In the genomic region with DNA sequence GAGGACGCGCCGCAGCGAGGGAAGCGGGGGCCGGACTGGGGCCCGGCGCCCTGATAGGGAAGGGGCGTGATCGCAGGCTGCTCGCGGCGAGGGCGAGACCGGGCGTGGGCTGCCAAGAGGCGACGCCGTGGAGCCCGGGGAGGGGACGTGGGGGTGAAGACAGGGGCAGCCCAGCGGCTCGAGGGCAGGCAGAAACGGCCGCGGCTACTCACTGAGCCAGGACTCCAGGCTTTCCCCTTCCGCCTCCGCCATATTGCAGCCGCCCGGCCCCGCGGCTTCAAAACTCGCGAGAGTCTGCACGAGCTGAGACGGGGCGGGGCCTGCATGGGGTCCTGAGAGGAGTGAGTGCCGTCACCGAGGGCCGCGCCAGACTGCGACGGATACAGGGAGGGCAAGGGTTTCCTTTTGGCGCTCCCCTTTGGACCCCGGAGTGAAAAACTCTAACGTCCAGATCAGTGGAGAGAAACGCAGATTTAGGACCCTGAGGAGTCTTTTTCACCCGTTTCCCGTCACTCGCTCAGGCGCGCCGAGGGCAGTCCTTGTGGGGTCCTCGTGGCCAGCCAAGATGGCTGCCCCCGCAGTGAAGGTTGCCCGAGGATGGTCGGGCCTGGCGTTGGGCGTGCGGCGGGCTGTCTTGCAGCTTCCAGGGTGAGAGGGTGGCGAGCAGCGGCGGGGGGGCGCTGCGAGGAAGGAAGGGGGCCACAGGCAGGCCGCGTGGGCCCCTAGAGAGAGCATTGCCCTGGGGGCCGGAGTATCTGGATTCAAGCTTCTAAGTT, we compare ENCODE assay signal across 1 cellular context.
TF ChIP-seq lines count a peak whose summit lies in the region.

GGA3 (minus strand) TSS at position 271 of the 776 bp plus-strand sequence; CDS start at position 252, 19 bp downstream.
MRPS7 (plus strand) TSS at position 544 of the 776 bp plus-strand sequence; CDS start at position 566, 22 bp downstream.

TF ChIP-seq in HepG2, 621 proteins besides CTCF, POLR2A, EP300 and RAD21 (continued from another document and continues in another):
- TF ChIP-seq, protein P1, sequence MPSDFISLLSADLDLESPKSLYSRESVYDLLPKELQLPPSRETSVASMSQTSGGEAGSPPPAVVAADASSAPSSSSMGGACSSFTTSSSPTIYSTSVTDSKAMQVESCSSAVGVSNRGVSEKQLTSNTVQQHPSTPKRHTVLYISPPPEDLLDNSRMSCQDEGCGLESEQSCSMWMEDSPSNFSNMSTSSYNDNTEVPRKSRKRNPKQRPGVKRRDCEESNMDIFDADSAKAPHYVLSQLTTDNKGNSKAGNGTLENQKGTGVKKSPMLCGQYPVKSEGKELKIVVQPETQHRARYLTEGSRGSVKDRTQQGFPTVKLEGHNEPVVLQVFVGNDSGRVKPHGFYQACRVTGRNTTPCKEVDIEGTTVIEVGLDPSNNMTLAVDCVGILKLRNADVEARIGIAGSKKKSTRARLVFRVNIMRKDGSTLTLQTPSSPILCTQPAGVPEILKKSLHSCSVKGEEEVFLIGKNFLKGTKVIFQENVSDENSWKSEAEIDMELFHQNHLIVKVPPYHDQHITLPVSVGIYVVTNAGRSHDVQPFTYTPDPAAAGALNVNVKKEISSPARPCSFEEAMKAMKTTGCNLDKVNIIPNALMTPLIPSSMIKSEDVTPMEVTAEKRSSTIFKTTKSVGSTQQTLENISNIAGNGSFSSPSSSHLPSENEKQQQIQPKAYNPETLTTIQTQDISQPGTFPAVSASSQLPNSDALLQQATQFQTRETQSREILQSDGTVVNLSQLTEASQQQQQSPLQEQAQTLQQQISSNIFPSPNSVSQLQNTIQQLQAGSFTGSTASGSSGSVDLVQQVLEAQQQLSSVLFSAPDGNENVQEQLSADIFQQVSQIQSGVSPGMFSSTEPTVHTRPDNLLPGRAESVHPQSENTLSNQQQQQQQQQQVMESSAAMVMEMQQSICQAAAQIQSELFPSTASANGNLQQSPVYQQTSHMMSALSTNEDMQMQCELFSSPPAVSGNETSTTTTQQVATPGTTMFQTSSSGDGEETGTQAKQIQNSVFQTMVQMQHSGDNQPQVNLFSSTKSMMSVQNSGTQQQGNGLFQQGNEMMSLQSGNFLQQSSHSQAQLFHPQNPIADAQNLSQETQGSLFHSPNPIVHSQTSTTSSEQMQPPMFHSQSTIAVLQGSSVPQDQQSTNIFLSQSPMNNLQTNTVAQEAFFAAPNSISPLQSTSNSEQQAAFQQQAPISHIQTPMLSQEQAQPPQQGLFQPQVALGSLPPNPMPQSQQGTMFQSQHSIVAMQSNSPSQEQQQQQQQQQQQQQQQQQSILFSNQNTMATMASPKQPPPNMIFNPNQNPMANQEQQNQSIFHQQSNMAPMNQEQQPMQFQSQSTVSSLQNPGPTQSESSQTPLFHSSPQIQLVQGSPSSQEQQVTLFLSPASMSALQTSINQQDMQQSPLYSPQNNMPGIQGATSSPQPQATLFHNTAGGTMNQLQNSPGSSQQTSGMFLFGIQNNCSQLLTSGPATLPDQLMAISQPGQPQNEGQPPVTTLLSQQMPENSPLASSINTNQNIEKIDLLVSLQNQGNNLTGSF (CRISPR knock-in tag; IDR thresholded peaks at IDR 0.05), result peak; percentile 57; the same call in 1 of the 2 replicates
- TF ChIP-seq CCAR2 (optimal IDR thresholded peaks at IDR 0.05; ENCODE audit: low read depth, low read length) (no peak), SNAPC5 (CRISPR knock-in tag; IDR thresholded peaks at IDR 0.05; ENCODE audit: borderline replicate concordance) (no peak), FOXP1 (IDR thresholded peaks at IDR 0.05) (no peak), FOXP1 (CRISPR knock-in tag; IDR thresholded peaks at IDR 0.05) (no peak), IRX3 (CRISPR knock-in tag; IDR thresholded peaks at IDR 0.05; ENCODE audit: borderline replicate concordance, low read depth) (no peak), HDAC6 (IDR thresholded peaks at IDR 0.05; ENCODE audit: low read depth, low read length) (peak; percentile 96; the same call in 1 of the 2 replicates), NR1H2 (CRISPR knock-in tag; IDR thresholded peaks at IDR 0.05; ENCODE audit: borderline replicate concordance, low read depth) (no peak), ZNF44 (CRISPR knock-in tag; IDR thresholded peaks at IDR 0.05) (no peak), ZNF350 (CRISPR knock-in tag; IDR thresholded peaks at IDR 0.05; ENCODE audit: borderline replicate concordance, low read depth) (peak; percentile 87; the same call in 1 of the 2 replicates), ZFP36 (IDR thresholded peaks at IDR 0.05; ENCODE audit: borderline replicate concordance, low read depth, low read length, partially characterized antibody) (no peak), JDP2 (CRISPR knock-in tag; IDR thresholded peaks at IDR 0.05; ENCODE audit: borderline replicate concordance) (no peak), SYNCRIP (IDR thresholded peaks at IDR 0.05; ENCODE audit: insufficient read depth, low read depth, low read length) (no peak), BRD4 (CRISPR knock-in tag; IDR thresholded peaks at IDR 0.05) (peak; percentile 85; the same call in 1 of the 2 replicates), PHF20 (CRISPR knock-in tag; IDR thresholded peaks at IDR 0.05) (peak; percentile 92), BCL6 (CRISPR knock-in tag; IDR thresholded peaks at IDR 0.05) (0 out of 2 replicates have a peak, but pooled peaks have one; percentile 8), ZZZ3 (CRISPR knock-in tag; IDR thresholded peaks at IDR 0.05; ENCODE audit: borderline replicate concordance) (peak; percentile 88; the same call in 1 of the 2 replicates), ZNF572 (CRISPR knock-in tag; IDR thresholded peaks at IDR 0.05) (peak; percentile 63; the same call in 1 of the 2 replicates), TGIF2 (CRISPR knock-in tag; IDR thresholded peaks at IDR 0.05) (peak; percentile 73; the same call in 1 of the 2 replicates), ONECUT2 (CRISPR knock-in tag; IDR thresholded peaks at IDR 0.05) (no peak), SMYD3 (CRISPR knock-in tag; IDR thresholded peaks at IDR 0.05) (peak; percentile 95), ZNF800 (CRISPR knock-in tag; IDR thresholded peaks at IDR 0.05) (peak; percentile 92), ZNF678 (CRISPR knock-in tag; IDR thresholded peaks at IDR 0.05) (peak; percentile 80; the same call in 1 of the 2 replicates), ZNF251 (CRISPR knock-in tag; IDR thresholded peaks at IDR 0.05) (peak; percentile 16; the same call in 1 of the 2 replicates), XRCC5 (optimal IDR thresholded peaks at IDR 0.05; ENCODE audit: low read length) (peak; percentile 93), MIXL1 (CRISPR knock-in tag; IDR thresholded peaks at IDR 0.05) (no peak), ZNF577 (CRISPR knock-in tag; IDR thresholded peaks at IDR 0.05; ENCODE audit: borderline replicate concordance, low read depth) (peak; percentile 41; the same call in 1 of the 2 replicates), NKX3-1 (CRISPR knock-in tag; IDR thresholded peaks at IDR 0.05) (peak; percentile 63; the same call in 1 of the 2 replicates), KDM2A (CRISPR knock-in tag; IDR thresholded peaks at IDR 0.05; ENCODE audit: borderline replicate concordance, low read depth) (peak; percentile 83; the same call in 1 of the 2 replicates), ZNF337 (CRISPR knock-in tag; IDR thresholded peaks at IDR 0.05; ENCODE audit: borderline replicate concordance, low read depth) (peak; percentile 9; the same call in 1 of the 2 replicates), TBX2 (CRISPR knock-in tag; IDR thresholded peaks at IDR 0.05; ENCODE audit: borderline replicate concordance) (peak; percentile 86), ZNF496 (CRISPR knock-in tag; IDR thresholded peaks at IDR 0.05; ENCODE audit: insufficient replicate concordance) (no peak), HNRNPK (IDR thresholded peaks at IDR 0.05; ENCODE audit: low read depth, low read length, poor library complexity, severe bottlenecking) (peak; percentile 85), ZNF660 (CRISPR knock-in tag; IDR thresholded peaks at IDR 0.05; ENCODE audit: borderline replicate concordance, low read depth) (no peak), ZNF24 (IDR thresholded peaks at IDR 0.05) (no peak)
- TF ChIP-seq, protein P2, sequence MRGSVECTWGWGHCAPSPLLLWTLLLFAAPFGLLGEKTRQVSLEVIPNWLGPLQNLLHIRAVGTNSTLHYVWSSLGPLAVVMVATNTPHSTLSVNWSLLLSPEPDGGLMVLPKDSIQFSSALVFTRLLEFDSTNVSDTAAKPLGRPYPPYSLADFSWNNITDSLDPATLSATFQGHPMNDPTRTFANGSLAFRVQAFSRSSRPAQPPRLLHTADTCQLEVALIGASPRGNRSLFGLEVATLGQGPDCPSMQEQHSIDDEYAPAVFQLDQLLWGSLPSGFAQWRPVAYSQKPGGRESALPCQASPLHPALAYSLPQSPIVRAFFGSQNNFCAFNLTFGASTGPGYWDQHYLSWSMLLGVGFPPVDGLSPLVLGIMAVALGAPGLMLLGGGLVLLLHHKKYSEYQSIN (CRISPR knock-in tag; IDR thresholded peaks at IDR 0.05; ENCODE audit: borderline replicate concordance), result no peak
- TF ChIP-seq, protein P3, sequence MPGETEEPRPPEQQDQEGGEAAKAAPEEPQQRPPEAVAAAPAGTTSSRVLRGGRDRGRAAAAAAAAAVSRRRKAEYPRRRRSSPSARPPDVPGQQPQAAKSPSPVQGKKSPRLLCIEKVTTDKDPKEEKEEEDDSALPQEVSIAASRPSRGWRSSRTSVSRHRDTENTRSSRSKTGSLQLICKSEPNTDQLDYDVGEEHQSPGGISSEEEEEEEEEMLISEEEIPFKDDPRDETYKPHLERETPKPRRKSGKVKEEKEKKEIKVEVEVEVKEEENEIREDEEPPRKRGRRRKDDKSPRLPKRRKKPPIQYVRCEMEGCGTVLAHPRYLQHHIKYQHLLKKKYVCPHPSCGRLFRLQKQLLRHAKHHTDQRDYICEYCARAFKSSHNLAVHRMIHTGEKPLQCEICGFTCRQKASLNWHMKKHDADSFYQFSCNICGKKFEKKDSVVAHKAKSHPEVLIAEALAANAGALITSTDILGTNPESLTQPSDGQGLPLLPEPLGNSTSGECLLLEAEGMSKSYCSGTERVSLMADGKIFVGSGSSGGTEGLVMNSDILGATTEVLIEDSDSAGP (CRISPR knock-in tag; IDR thresholded peaks at IDR 0.05; ENCODE audit: borderline replicate concordance), result peak; percentile 93
- TF ChIP-seq, protein P4, sequence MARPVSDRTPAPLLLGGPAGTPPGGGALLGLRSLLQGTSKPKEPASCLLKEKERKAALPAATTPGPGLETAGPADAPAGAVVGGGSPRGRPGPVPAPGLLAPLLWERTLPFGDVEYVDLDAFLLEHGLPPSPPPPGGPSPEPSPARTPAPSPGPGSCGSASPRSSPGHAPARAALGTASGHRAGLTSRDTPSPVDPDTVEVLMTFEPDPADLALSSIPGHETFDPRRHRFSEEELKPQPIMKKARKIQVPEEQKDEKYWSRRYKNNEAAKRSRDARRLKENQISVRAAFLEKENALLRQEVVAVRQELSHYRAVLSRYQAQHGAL (CRISPR knock-in tag; IDR thresholded peaks at IDR 0.05; ENCODE audit: not compliant biosample characterization), result no peak
- TF ChIP-seq, protein P5, sequence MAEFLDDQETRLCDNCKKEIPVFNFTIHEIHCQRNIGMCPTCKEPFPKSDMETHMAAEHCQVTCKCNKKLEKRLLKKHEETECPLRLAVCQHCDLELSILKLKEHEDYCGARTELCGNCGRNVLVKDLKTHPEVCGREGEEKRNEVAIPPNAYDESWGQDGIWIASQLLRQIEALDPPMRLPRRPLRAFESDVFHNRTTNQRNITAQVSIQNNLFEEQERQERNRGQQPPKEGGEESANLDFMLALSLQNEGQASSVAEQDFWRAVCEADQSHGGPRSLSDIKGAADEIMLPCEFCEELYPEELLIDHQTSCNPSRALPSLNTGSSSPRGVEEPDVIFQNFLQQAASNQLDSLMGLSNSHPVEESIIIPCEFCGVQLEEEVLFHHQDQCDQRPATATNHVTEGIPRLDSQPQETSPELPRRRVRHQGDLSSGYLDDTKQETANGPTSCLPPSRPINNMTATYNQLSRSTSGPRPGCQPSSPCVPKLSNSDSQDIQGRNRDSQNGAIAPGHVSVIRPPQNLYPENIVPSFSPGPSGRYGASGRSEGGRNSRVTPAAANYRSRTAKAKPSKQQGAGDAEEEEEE (CRISPR knock-in tag; IDR thresholded peaks at IDR 0.05; ENCODE audit: borderline replicate concordance), result no peak; the same call in 1 of the 2 replicates
- TF ChIP-seq, protein P6, sequence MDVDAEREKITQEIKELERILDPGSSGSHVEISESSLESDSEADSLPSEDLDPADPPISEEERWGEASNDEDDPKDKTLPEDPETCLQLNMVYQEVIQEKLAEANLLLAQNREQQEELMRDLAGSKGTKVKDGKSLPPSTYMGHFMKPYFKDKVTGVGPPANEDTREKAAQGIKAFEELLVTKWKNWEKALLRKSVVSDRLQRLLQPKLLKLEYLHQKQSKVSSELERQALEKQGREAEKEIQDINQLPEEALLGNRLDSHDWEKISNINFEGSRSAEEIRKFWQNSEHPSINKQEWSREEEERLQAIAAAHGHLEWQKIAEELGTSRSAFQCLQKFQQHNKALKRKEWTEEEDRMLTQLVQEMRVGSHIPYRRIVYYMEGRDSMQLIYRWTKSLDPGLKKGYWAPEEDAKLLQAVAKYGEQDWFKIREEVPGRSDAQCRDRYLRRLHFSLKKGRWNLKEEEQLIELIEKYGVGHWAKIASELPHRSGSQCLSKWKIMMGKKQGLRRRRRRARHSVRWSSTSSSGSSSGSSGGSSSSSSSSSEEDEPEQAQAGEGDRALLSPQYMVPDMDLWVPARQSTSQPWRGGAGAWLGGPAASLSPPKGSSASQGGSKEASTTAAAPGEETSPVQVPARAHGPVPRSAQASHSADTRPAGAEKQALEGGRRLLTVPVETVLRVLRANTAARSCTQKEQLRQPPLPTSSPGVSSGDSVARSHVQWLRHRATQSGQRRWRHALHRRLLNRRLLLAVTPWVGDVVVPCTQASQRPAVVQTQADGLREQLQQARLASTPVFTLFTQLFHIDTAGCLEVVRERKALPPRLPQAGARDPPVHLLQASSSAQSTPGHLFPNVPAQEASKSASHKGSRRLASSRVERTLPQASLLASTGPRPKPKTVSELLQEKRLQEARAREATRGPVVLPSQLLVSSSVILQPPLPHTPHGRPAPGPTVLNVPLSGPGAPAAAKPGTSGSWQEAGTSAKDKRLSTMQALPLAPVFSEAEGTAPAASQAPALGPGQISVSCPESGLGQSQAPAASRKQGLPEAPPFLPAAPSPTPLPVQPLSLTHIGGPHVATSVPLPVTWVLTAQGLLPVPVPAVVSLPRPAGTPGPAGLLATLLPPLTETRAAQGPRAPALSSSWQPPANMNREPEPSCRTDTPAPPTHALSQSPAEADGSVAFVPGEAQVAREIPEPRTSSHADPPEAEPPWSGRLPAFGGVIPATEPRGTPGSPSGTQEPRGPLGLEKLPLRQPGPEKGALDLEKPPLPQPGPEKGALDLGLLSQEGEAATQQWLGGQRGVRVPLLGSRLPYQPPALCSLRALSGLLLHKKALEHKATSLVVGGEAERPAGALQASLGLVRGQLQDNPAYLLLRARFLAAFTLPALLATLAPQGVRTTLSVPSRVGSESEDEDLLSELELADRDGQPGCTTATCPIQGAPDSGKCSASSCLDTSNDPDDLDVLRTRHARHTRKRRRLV (CRISPR knock-in tag; IDR thresholded peaks at IDR 0.05), result no peak
